8 cellular contexts compared by ENCODE assay signal in the genomic region with DNA sequence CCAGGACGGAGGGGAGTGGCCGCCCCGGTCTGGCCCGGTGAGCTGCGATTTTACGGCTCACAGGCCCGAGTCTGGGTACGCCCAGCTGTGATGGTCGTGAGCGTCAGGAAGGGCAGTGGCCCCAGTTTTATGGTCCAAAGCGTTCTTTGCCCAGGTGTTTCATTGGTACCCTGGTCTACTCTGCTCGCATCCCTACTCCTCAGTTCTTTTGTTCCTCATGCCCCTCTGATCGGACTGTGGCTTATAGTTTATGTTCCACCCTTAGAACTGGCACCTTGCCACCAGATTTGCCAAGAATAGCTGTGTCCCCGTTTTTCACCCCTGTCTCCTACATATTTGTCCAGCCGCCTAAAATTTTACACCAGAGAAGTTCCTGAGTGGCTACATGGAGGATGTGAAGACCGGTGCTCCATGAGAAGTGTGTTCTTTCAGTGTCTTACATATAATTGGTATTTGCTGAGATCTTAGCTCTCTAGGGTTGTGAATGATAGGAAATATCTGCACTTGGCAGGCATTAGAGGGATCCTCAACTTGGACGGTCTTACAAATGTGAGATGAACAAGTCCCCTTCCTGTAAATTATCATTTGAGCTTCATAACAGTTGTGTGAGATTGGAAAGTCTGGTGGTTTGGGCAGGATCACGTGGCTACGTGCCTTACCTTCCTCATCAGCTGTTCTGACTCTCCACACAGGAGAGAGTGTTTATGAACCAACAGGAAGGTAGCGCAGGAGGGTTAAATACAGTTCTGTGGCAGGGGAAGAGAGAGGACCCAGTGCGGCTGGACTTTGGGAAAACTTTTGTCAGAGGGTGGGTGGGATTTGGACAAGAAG. TPM values are rescaled to one million over a fixed set of nuclear protein-coding genes. Genes with fewer than 3 reads are reported as not detected.
DNase-seq lines count a peak whose midpoint lies in the region; ATAC-seq and TF ChIP-seq lines count a peak whose summit lies in the region.

No MANE protein-coding gene starts in this region.

- DNase-seq in activated effector memory CD4-positive, alpha-beta T cell treated with Interleukin-2 at 50 U/mL for 16 hours = peak; percentile 10
- no peak for DNase-seq in activated effector memory CD4-positive, alpha-beta T cell treated with anti-CD3 and anti-CD28 coated beads, Interleukin-2, amount 50 U/mL, for 16 hours
- no peak for DNase-seq in PC-9
- peak; percentile 58 for DNase-seq in fibroblast of peridontal ligament (ENCODE audit: extremely low read depth)
- DNase-seq in pons (ENCODE audit: low spot score) = peak; percentile 43
- DNase-seq in epidermal melanocyte (ENCODE audit: insufficient read length, low spot score) = no peak

- H3K27ac ChIP-seq in PC-9 = peak overlapping the region; percentile 86

- H3K27me3 ChIP-seq in PC-9 (ENCODE audit: insufficient read depth, low read depth) = no peaks in the 10 kb centered on the region

- H3F3A ChIP-seq in PC-9 (ENCODE audit: insufficient read depth, low read depth) = peaks cover 41% of the 10 kb centered on the region

- H3K79me2 ChIP-seq in PC-9 (ENCODE audit: low read depth) = peaks cover 77% of the 10 kb centered on the region

- no peaks in the 10 kb centered on the region for H3K36me3 ChIP-seq in PC-9 (ENCODE audit: low read depth)

- intact Hi-C loops in PC-9 (cut with micrococcal nuclease; ENCODE audit: unreplicated experiment) = loop anchor here (5.0 kb wide), 1 partner anchor 363 kb away; a partner anchor contains a TSS

- peak overlapping the region; percentile 94 for H3K4me2 ChIP-seq in PC-9

- CTCF ChIA-PET in PC-9 (lab: Charles Lee) = no interaction called here

- peak overlapping the region; percentile 93 for H2AFZ ChIP-seq in PC-9

- ATAC-seq in HG02970 (IDR thresholded peaks at IDR 0.05; ENCODE audit: low FRiP score, unreplicated experiment) = no peak
- no peak for ATAC-seq in GM21717 (IDR thresholded peaks at IDR 0.05; ENCODE audit: unreplicated experiment)

- H4K20me1 ChIP-seq in PC-9 (ENCODE audit: insufficient read depth) = no peaks in the 10 kb centered on the region

- H3K4me3 ChIP-seq in PC-9 = peak overlapping the region; percentile 92

- H3K4me1 ChIP-seq in PC-9 (replicated peaks; ENCODE audit: insufficient read depth) = peaks cover 60% of the 10 kb centered on the region

- no peaks in the 10 kb centered on the region for H3K9me3 ChIP-seq in PC-9 (ENCODE audit: insufficient read depth, low read depth)

- POLR2A ChIA-PET in PC-9 (lab: Charles Lee; ENCODE audit: unreplicated experiment) = interaction anchor here (0.9 to 1.4 kb wide), 2 partner anchors 15 to 388 kb away, joined by 3 to 9 read pairs; a partner anchor contains a TSS

- H3K9me2 ChIP-seq in PC-9 (ENCODE audit: insufficient read depth) = no peaks in the 10 kb centered on the region

- BruUV-seq in PC-9 (replicated peaks; lab: Mats Ljungman, UMichigan) = TSS peak; percentile 38

- TF ChIP-seq CTCF in PC-9 (conservative IDR thresholded peaks at IDR 0.05) = no peak

RNA-seq across cellular contexts. Expression of a gene that starts 1.1 kb away (rescaled TPM):
- total RNA-seq in PC-9 (2021) = 10.5 and 12.6 TPM in 2 replicates

Comparison
In these comparisons a context has a peak if more than half of its experiments do, and no peak if none do; other contexts are left out.
1. DNase-seq: peak in activated effector memory CD4-positive, alpha-beta T cell treated with Interleukin-2 at 50 U/mL for 16 hours (single experiment), fibroblast of peridontal ligament (single experiment) and pons (single experiment); none in activated effector memory CD4-positive, alpha-beta T cell treated with anti-CD3 and anti-CD28 coated beads, Interleukin-2, amount 50 U/mL, for 16 hours (single experiment), PC-9 (0 of 2) and epidermal melanocyte (single experiment).